ENCODE assay signal across 24 cellular contexts in genomic region chr6:56278186-56278585, GRCh38. TPM values are rescaled to one million over a fixed set of nuclear protein-coding genes. Genes with fewer than 3 reads are reported as not detected.
DNase-seq lines count a peak whose midpoint lies in the region; ATAC-seq and TF ChIP-seq lines count a peak whose summit lies in the region.
"Had no signal": no experiment of that assay in that cellular context is flagged by ENCODE, and none has a peak within 500 bp of the region (broad histone marks: within the 10 kb centered on the region; RNA-seq: fewer than 3 reads in every experiment).

No MANE protein-coding gene starts in this region.

- CTCF ChIA-PET in Calu3 (lab: Charles Lee) = no interaction called here
- CTCF ChIA-PET in OCI-LY7 (lab: Charles Lee; ENCODE audit: unreplicated experiment) = no interaction called here

- TF ChIP-seq POLR2A in erythroblast (IDR thresholded peaks at IDR 0.05; ENCODE audit: low read length) = no peak

- no peaks in the 10 kb centered on the region; the same call in 1 of the 2 replicates for H3K9me3 ChIP-seq in SK-N-MC (ENCODE audit: low read depth, low read length)
- H3K9me3 ChIP-seq in OCI-LY7 (ENCODE audit: low read length) = no peaks in the 10 kb centered on the region
- H3K9me3 ChIP-seq: colonic mucosa, upper lobe of right lung had no signal

- no peak for ATAC-seq in GM18909 (IDR thresholded peaks at IDR 0.05; ENCODE audit: poor library complexity, unreplicated experiment)
- ATAC-seq: activated T-cell treated with anti-CD3 and anti-CD28 coated beads, Interleukin-2, amount 50 U/mL, for 72 hours; GM12878; heart right ventricle; naive thymus-derived CD8-positive, alpha-beta T cell; upper lobe of right lung had no signal

- intact Hi-C loops in Calu3 (cut with micrococcal nuclease; ENCODE audit: unreplicated experiment) = loop anchor here (5.0 to 10.0 kb wide), 2 partner anchors 121 to 173 kb away; no protein-coding TSS in a partner anchor
- intact Hi-C loops in OCI-LY7 (cut with micrococcal nuclease; ENCODE audit: unreplicated experiment) = loop anchor here (10.0 kb wide), 1 partner anchor 57 kb away; no protein-coding TSS in a partner anchor

- H3K9ac ChIP-seq in SK-N-MC (ENCODE audit: insufficient read length) = peak overlapping the region; percentile 38

- POLR2A ChIA-PET in OCI-LY7 (lab: Charles Lee) = no interaction called here

- peak overlapping the region; percentile 95 for H3K27ac ChIP-seq in SK-N-MC
- H3K27ac ChIP-seq in OCI-LY7 (ENCODE audit: low read depth, low read length, poor library complexity, severe bottlenecking) = no peak overlapping the region
- H3K27ac ChIP-seq: colonic mucosa, heart right ventricle, HL-60, skin epidermis, upper lobe of right lung had no signal

- H3K27me3 Mint-ChIP-seq in Calu3 (ENCODE audit: unreplicated experiment) = no peaks in the 10 kb centered on the region
- H3K27me3 Mint-ChIP-seq: memory B cell; naive thymus-derived CD8-positive, alpha-beta T cell had no signal

- no peaks in the 10 kb centered on the region for H3K9me2 ChIP-seq in OCI-LY7 (ENCODE audit: insufficient read depth, low read length)

- peaks cover 34% of the 10 kb centered on the region for H3K4me1 Mint-ChIP-seq in Calu3 (ENCODE audit: low read depth, unreplicated experiment)
- H3K4me1 Mint-ChIP-seq: memory B cell; naive thymus-derived CD8-positive, alpha-beta T cell had no signal

- H4K20me1 ChIP-seq in OCI-LY7 (ENCODE audit: insufficient read depth, low read length) = no peaks in the 10 kb centered on the region

- no peaks in the 10 kb centered on the region for H3K4me1 ChIP-seq in OCI-LY7 (ENCODE audit: insufficient read depth, low read length, poor library complexity, severe bottlenecking)
- H3K4me1 ChIP-seq: colonic mucosa, heart right ventricle, upper lobe of right lung had no signal

- BruUV-seq in Calu3 (replicated peaks; lab: Mats Ljungman, UMichigan) = no TSS peak
- BruUV-seq in OCI-LY7 (replicated peaks; lab: Mats Ljungman, UMichigan) = no TSS peak

- H3K79me2 ChIP-seq in OCI-LY7 (ENCODE audit: insufficient read depth, low read depth, low read length) = no peaks in the 10 kb centered on the region

- H3K36me3 ChIP-seq in SK-N-MC (ENCODE audit: insufficient read depth, low read length) (no peaks in the 10 kb centered on the region), OCI-LY7 (ENCODE audit: insufficient read depth, low read length) (no peaks in the 10 kb centered on the region)
- H3K36me3 ChIP-seq: colonic mucosa, heart right ventricle, upper lobe of right lung had no signal

- DNase-seq in Calu3 (no peak), NCI-H2081 (lab: John Stamatoyannopoulos, UW) (peak; percentile 65 to 87), SK-N-MC (ENCODE audit: low read depth, low spot score) (peak; percentile 88), kidney tubule cell (ENCODE audit: low spot score) (peak; percentile 21), erythroblast (lab: John Stamatoyannopoulos, UW) (no peak), OCI-LY7 (ENCODE audit: low spot score) (no peak)
- DNase-seq in stimulated activated CD4-positive, alpha-beta T cell treated with anti-CD3 and anti-CD28 coated beads, Interleukin-2, amount 100 ng/mL, for 24 hours = no peak
- DNase-seq: activated naive CD4-positive, alpha-beta T cell treated with anti-CD3 and anti-CD28 coated beads, Interleukin-2, amount 50 U/mL, for 16 hours; activated T-cell treated with anti-CD3 and anti-CD28 coated beads, Interleukin-2, amount 50 U/mL, for 72 hours; C1 segment of cervical spinal cord; colonic mucosa; heart right ventricle; MV-4-11; naive thymus-derived CD8-positive, alpha-beta T cell; NCI-H526 treated with DMSO at 0.1 percent for 48 hours; posterior cingulate gyrus; stimulated activated CD4-positive, alpha-beta T cell treated with anti-CD3 and anti-CD28 coated beads, Interleukin-4, amount 100 ng/mL, for 1 hour; upper lobe of right lung had no signal

- H3K4me3 ChIP-seq in SK-N-MC (peak overlapping the region; percentile 43), OCI-LY7 (ENCODE audit: low read depth, low read length, poor library complexity, severe bottlenecking) (no peak overlapping the region)
- H3K4me3 ChIP-seq: colonic mucosa, GM12878, heart right ventricle, skin epidermis, upper lobe of right lung had no signal

- H3K27ac Mint-ChIP-seq in Calu3 (ENCODE audit: unreplicated experiment) = peak overlapping the region; percentile 86
- H3K27ac Mint-ChIP-seq: activated T-cell treated with anti-CD3 and anti-CD28 coated beads, Interleukin-2, amount 50 U/mL, for 72 hours; memory B cell; naive thymus-derived CD8-positive, alpha-beta T cell had no signal

- no peak overlapping the region for H2AFZ ChIP-seq in OCI-LY7 (ENCODE audit: low read length)

- no peak for TF ChIP-seq CTCF in Calu3 (IDR thresholded peaks at IDR 0.05; ENCODE audit: unreplicated experiment)
- TF ChIP-seq CTCF in OCI-LY7 (conservative IDR thresholded peaks at IDR 0.05; ENCODE audit: low read length) = no peak

- H3K36me3 Mint-ChIP-seq in Calu3 (ENCODE audit: insufficient read depth, unreplicated experiment) = peaks cover 4% of the 10 kb centered on the region
- H3K36me3 Mint-ChIP-seq: naive thymus-derived CD8-positive, alpha-beta T cell had no signal

- no peak overlapping the region for H3K4me2 ChIP-seq in OCI-LY7 (ENCODE audit: low read length)

- peaks cover 12% of the 10 kb centered on the region for H3K9me3 Mint-ChIP-seq in Calu3 (ENCODE audit: low read depth, unreplicated experiment)

- H3K4me3 Mint-ChIP-seq in Calu3 (ENCODE audit: low read depth, unreplicated experiment) = no peak overlapping the region
- H3K4me3 Mint-ChIP-seq: activated T-cell treated with anti-CD3 and anti-CD28 coated beads, Interleukin-2, amount 50 U/mL, for 72 hours; memory B cell; naive thymus-derived CD8-positive, alpha-beta T cell had no signal

RNA-seq across cellular contexts. Expression of gene COL21A1, which starts 30.8 kb away (rescaled TPM):
- total RNA-seq in Calu3 (2022) (0.44 and 1.8 TPM in 2 replicates), OCI-LY7 (2022) (not detected in 2 replicates)
- not detected in 2 replicates for total RNA-seq in OCI-LY7 (2014; rRNA removed; shearing (Covaris generic))
- total RNA-seq: activated CD8-positive, alpha-beta memory T cell treated with anti-CD3 and anti-CD28 coated beads for 36 hours; activated T-cell treated with anti-CD3 and anti-CD28 coated beads, Interleukin-2, amount 50 U/mL, for 72 hours; GM12878; naive thymus-derived CD8-positive, alpha-beta T cell had no signal

Comparison
In these comparisons a context has a peak if more than half of its experiments do, and no peak if none do; other contexts are left out.
1. DNase-seq: peak in NCI-H2081 (2 of 2), SK-N-MC (single experiment) and kidney tubule cell (single experiment); none in Calu3 (single experiment), erythroblast (0 of 2), OCI-LY7 (single experiment) and stimulated activated CD4-positive, alpha-beta T cell treated with anti-CD3 and anti-CD28 coated beads, Interleukin-2, amount 100 ng/mL, for 24 hours (0 of 2).